ENCODE assay signal across 37 cellular contexts in genomic region chr5:136924490-136924889, GRCh38.
"Had no signal": no experiment of that assay in that cellular context is flagged by ENCODE, and none has a peak within 500 bp of the region (broad histone marks: within the 10 kb centered on the region; RNA-seq: fewer than 3 reads in every experiment).

No MANE protein-coding gene starts in this region.

- H3K36me3 Mint-ChIP-seq: activated naive CD4-positive, alpha-beta T cell treated with anti-CD3 and anti-CD28 coated beads, Interleukin-2, amount 50 U/mL, for 72 hours; activated naive CD8-positive, alpha-beta T cell treated with anti-CD3 and anti-CD28 coated beads for 36 hours had no signal

- H3K4me3 ChIP-seq: adrenal gland, body of pancreas, breast epithelium had no signal

- H3K27me3 ChIP-seq: adrenal gland, body of pancreas, brain microvascular endothelial cell, breast epithelium had no signal

- H3K36me3 ChIP-seq: adrenal gland, brain microvascular endothelial cell, breast epithelium, WERI-Rb-1 had no signal

- H3K9me3 Mint-ChIP-seq: activated B cell treated with CpG ODN at 0.5 μM for 24 hours; activated CD4-positive, alpha-beta memory T cell treated with anti-CD3 and anti-CD28 coated beads, Interleukin-2, amount 10 ng/mL, durations not matched to agents 7 days and 5 days; activated CD4-positive, alpha-beta T cell treated with anti-CD3 and anti-CD28 coated beads, Interleukin-2, amount 10 ng/mL, durations not matched to agents 7 days and 5 days had no signal

- H3K4me1 ChIP-seq: adrenal gland, body of pancreas, breast epithelium had no signal

- H3K4me1 Mint-ChIP-seq: activated B cell treated with CpG ODN at 0.5 μM for 24 hours; activated CD4-positive, alpha-beta memory T cell treated with anti-CD3 and anti-CD28 coated beads, Interleukin-2, amount 10 ng/mL, durations not matched to agents 7 days and 5 days; activated CD4-positive, alpha-beta T cell treated with anti-CD3 and anti-CD28 coated beads for 36 hours; activated CD4-positive, alpha-beta T cell treated with anti-CD3 and anti-CD28 coated beads, Interleukin-2, amount 10 ng/mL, durations not matched to agents 7 days and 5 days; activated naive CD8-positive, alpha-beta T cell treated with anti-CD3 and anti-CD28 coated beads for 36 hours; activated T-helper 17 cell treated with anti-CD3 and anti-CD28 coated beads, Interleukin-2, amount 50 U/mL, for 72 hours had no signal

- FAIRE-seq: astrocyte had no signal

- H3K9me3 ChIP-seq: adrenal gland, body of pancreas, breast epithelium had no signal

- H3K27me3 Mint-ChIP-seq: activated B cell treated with CpG ODN at 0.5 μM for 24 hours; activated CD4-positive, alpha-beta memory T cell treated with anti-CD3 and anti-CD28 coated beads, Interleukin-2, amount 10 ng/mL, durations not matched to agents 7 days and 5 days; activated CD4-positive, alpha-beta T cell treated with anti-CD3 and anti-CD28 coated beads for 36 hours; activated CD4-positive, alpha-beta T cell treated with anti-CD3 and anti-CD28 coated beads, Interleukin-2, amount 10 ng/mL, durations not matched to agents 7 days and 5 days; activated naive CD8-positive, alpha-beta T cell treated with anti-CD3 and anti-CD28 coated beads for 36 hours had no signal

- H3K27ac Mint-ChIP-seq: activated B cell treated with CpG ODN at 0.5 μM for 24 hours; activated CD4-positive, alpha-beta memory T cell treated with anti-CD3 and anti-CD28 coated beads, Interleukin-2, amount 10 ng/mL, durations not matched to agents 7 days and 5 days; activated CD4-positive, alpha-beta T cell treated with anti-CD3 and anti-CD28 coated beads for 36 hours; activated CD4-positive, alpha-beta T cell treated with anti-CD3 and anti-CD28 coated beads, Interleukin-2, amount 10 ng/mL, durations not matched to agents 7 days and 5 days; activated CD8-positive, alpha-beta T cell treated with anti-CD3 and anti-CD28 coated beads, Interleukin-2, amount 10 ng/mL, durations not matched to agents 7 days and 5 days; activated naive CD4-positive, alpha-beta T cell treated with anti-CD3 and anti-CD28 coated beads for 36 hours; activated naive CD4-positive, alpha-beta T cell treated with anti-CD3 and anti-CD28 coated beads, Interleukin-2, amount 50 U/mL, for 72 hours; activated naive CD8-positive, alpha-beta T cell treated with anti-CD3 and anti-CD28 coated beads for 36 hours; activated T-cell treated with anti-CD3 and anti-CD28 coated beads, Interleukin-2, amount 50 U/mL, for 72 hours; activated T-helper 1 cell treated with anti-CD3 and anti-CD28 coated beads, Interleukin-12 subunit alpha, Interleukin-12 subunit beta, Interleukin-2, Interleukin-4 antibody, amounts not matched to agents 30 ng/mL and 10 ng/mL and 1 ng/mL, durations not matched to agents 14 hours and 24 hours and 36 hours; activated T-helper 17 cell treated with anti-CD3 and anti-CD28 coated beads, Interleukin-2, amount 50 U/mL, for 72 hours; T-helper 1 cell treated with Interleukin-12 subunit alpha and Interleukin-12 subunit beta and Interleukin-4 antibody, amounts not matched to agents 30 μg/mL and 1 μg/mL, for 36 hours; T-helper 2 cell treated with Interferon-gamma antibody and Interleukin-4, amounts not matched to agents 5 μg/mL and 100 μg/mL, for 36 hours had no signal

- H3K27ac ChIP-seq: adrenal gland, body of pancreas, brain microvascular endothelial cell, breast epithelium, WERI-Rb-1 had no signal

- H3K4me3 Mint-ChIP-seq: activated B cell treated with CpG ODN at 0.5 μM for 24 hours; activated CD4-positive, alpha-beta memory T cell treated with anti-CD3 and anti-CD28 coated beads, Interleukin-2, amount 10 ng/mL, durations not matched to agents 7 days and 5 days; activated CD4-positive, alpha-beta T cell treated with anti-CD3 and anti-CD28 coated beads for 36 hours; activated CD4-positive, alpha-beta T cell treated with anti-CD3 and anti-CD28 coated beads, Interleukin-2, amount 10 ng/mL, durations not matched to agents 7 days and 5 days; activated CD8-positive, alpha-beta T cell treated with anti-CD3 and anti-CD28 coated beads, Interleukin-2, amount 10 ng/mL, durations not matched to agents 7 days and 5 days; activated naive CD4-positive, alpha-beta T cell treated with anti-CD3 and anti-CD28 coated beads for 36 hours; activated naive CD8-positive, alpha-beta T cell treated with anti-CD3 and anti-CD28 coated beads for 36 hours; activated T-cell treated with anti-CD3 and anti-CD28 coated beads, Interleukin-2, amount 50 U/mL, for 4 hours; activated T-cell treated with anti-CD3 and anti-CD28 coated beads, Interleukin-2, amount 50 U/mL, for 72 hours; activated T-helper 1 cell treated with anti-CD3 and anti-CD28 coated beads, Interleukin-12 subunit alpha, Interleukin-12 subunit beta, Interleukin-2, Interleukin-4 antibody, amounts not matched to agents 30 ng/mL and 10 ng/mL and 1 ng/mL, durations not matched to agents 14 hours and 24 hours and 36 hours; activated T-helper 17 cell treated with anti-CD3 and anti-CD28 coated beads, Interleukin-2, amount 50 U/mL, for 72 hours; T-helper 1 cell treated with Interleukin-12 subunit alpha and Interleukin-12 subunit beta and Interleukin-4 antibody, amounts not matched to agents 30 μg/mL and 1 μg/mL, for 36 hours; T-helper 2 cell treated with Interferon-gamma antibody and Interleukin-4, amounts not matched to agents 5 μg/mL and 100 μg/mL, for 36 hours had no signal

- DNase-seq: activated B cell treated with CpG ODN at 0.5 μM for 24 hours; activated CD4-positive, alpha-beta memory T cell treated with anti-CD3 and anti-CD28 coated beads, Interleukin-2, amount 10 ng/mL, durations not matched to agents 7 days and 5 days; activated CD4-positive, alpha-beta T cell treated with anti-CD3 and anti-CD28 coated beads for 1 hour; activated CD4-positive, alpha-beta T cell treated with anti-CD3 and anti-CD28 coated beads for 36 hours; activated CD4-positive, alpha-beta T cell treated with anti-CD3 and anti-CD28 coated beads for 48 hours; activated CD4-positive, alpha-beta T cell treated with anti-CD3 and anti-CD28 coated beads, Interleukin-2, amount 10 ng/mL, durations not matched to agents 7 days and 5 days; activated CD4-positive, alpha-beta T cell treated with anti-CD3 and anti-CD28 coated beads, Interleukin-2, amount 50 U/mL, for 48 hours; activated CD8-positive, alpha-beta memory T cell treated with anti-CD3 and anti-CD28 coated beads, Interleukin-2, amount 50 U/mL, for 4 hours; activated CD8-positive, alpha-beta T cell treated with anti-CD3 and anti-CD28 coated beads, Interleukin-2, amount 10 ng/mL, durations not matched to agents 7 days and 5 days; activated effector memory CD4-positive, alpha-beta T cell treated with anti-CD3 and anti-CD28 coated beads, Interleukin-2, amount 50 U/mL, for 16 hours; activated gamma-delta T cell treated with Interleukin-2 at 50 U/mL for 16 hours; activated naive CD4-positive, alpha-beta T cell; activated naive CD4-positive, alpha-beta T cell treated with anti-CD3 and anti-CD28 coated beads for 36 hours; activated naive CD4-positive, alpha-beta T cell treated with anti-CD3 and anti-CD28 coated beads, Interleukin-2, amount 50 U/mL, for 16 hours; activated naive CD8-positive, alpha-beta T cell treated with anti-CD3 and anti-CD28 coated beads for 36 hours; activated T-cell treated with anti-CD3 and anti-CD28 coated beads for 4 hours; activated T-cell treated with anti-CD3 and anti-CD28 coated beads, Interleukin-2, amount 50 U/mL, for 1 hour; activated T-cell treated with anti-CD3 and anti-CD28 coated beads, Interleukin-2, amount 50 U/mL, for 4 hours; activated T-cell treated with anti-CD3 and anti-CD28 coated beads, Interleukin-2, amount 50 U/mL, for 72 hours; adrenal gland; amniotic stem cell; aorta; body of pancreas; brain microvascular endothelial cell; central memory CD4-positive, alpha-beta T cell; SW 1271; T-helper 1 cell; T-helper 2 cell; T-helper 9 cell; WERI-Rb-1 had no signal
